14 cellular contexts compared by ENCODE assay signal in the genomic region with DNA sequence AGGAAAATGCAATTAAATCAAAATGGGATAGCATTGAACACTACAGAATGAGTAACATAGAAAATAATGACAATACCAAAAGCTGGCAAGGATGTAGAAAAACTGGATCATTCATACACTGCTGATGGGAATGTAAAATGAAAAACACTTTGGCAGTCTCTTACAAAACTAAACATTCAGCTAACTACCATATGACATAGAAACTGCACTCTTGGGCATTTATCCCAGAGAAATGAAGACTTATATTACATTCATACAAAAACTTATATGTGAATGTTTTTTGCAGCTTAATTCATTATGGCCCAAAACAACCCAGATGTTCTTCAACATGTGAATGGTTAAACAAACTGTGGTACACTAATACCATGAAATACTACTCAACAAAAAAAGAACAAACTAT.
DNase-seq lines count a peak whose midpoint lies in the region; ATAC-seq and TF ChIP-seq lines count a peak whose summit lies in the region.
"Had no signal": no experiment of that assay in that cellular context is flagged by ENCODE, and none has a peak within 500 bp of the region (broad histone marks: within the 10 kb centered on the region; RNA-seq: fewer than 3 reads in every experiment).

No MANE protein-coding gene starts in this region.

- H3K27ac ChIP-seq in mammary epithelial cell (ENCODE audit: insufficient read depth, low read depth, low read length): no peak overlapping the region
- H3K27ac ChIP-seq: A549, C4-2B had no signal

- H3K4me1 Mint-ChIP-seq in MCF 10A (ENCODE audit: insufficient read depth, unreplicated experiment): peaks cover 2% of the 10 kb centered on the region
- H3K4me1 Mint-ChIP-seq in memory B cell: peaks cover 3% of the 10 kb centered on the region

- H3K27me3 Mint-ChIP-seq in MCF 10A (ENCODE audit: insufficient read depth, unreplicated experiment) (no peaks in the 10 kb centered on the region), memory B cell (no peaks in the 10 kb centered on the region)
- H3K27me3 Mint-ChIP-seq: CD4-positive, alpha-beta T cell had no signal

- H3K9ac ChIP-seq in mammary epithelial cell (ENCODE audit: insufficient read depth, low read length): no peak overlapping the region

- H3K4me1 ChIP-seq in mammary epithelial cell (ENCODE audit: insufficient read depth, low read length): peaks cover 2% of the 10 kb centered on the region
- H3K4me1 ChIP-seq: A549 had no signal

- intact Hi-C loops in MCF 10A (cut with micrococcal nuclease): no loop called here
- intact Hi-C loops in mammary epithelial cell (cut with micrococcal nuclease): no loop called here

- no peak for ATAC-seq in memory B cell (ENCODE audit: low read depth)
- ATAC-seq: A549, GM12878 had no signal

- POLR2A ChIA-PET in MCF 10A (lab: Yijun Ruan, JAX): no interaction called here

- H3K36me3 ChIP-seq in mammary epithelial cell (ENCODE audit: insufficient read depth, low read length): peaks cover 5% of the 10 kb centered on the region

- CTCF ChIA-PET in MCF 10A (lab: Yijun Ruan, JAX): interaction anchor here (1.1 kb wide), 1 partner anchor 14 kb away, joined by 3 read pairs; no protein-coding TSS in a partner anchor
- CTCF ChIA-PET in mammary epithelial cell (lab: Charles Lee; ENCODE audit: low non-redundant PET): no interaction called here

- H2AFZ ChIP-seq in mammary epithelial cell (ENCODE audit: low read depth, low read length): no peak overlapping the region

- no peaks in the 10 kb centered on the region for H3K9me3 Mint-ChIP-seq in MCF 10A (ENCODE audit: unreplicated experiment)
- H3K9me3 Mint-ChIP-seq in memory B cell: no peaks in the 10 kb centered on the region
- H3K9me3 Mint-ChIP-seq: CD4-positive, alpha-beta T cell had no signal

- in situ Hi-C loops in mammary epithelial cell (cut with MboI; ENCODE audit: low sequenced_read_pairs in 2 of 2): no loop called here

- H3K27ac Mint-ChIP-seq in MCF 10A (ENCODE audit: low read depth, unreplicated experiment) (peak overlapping the region; percentile 11), memory B cell (peak overlapping the region; percentile 32)
- H3K27ac Mint-ChIP-seq: CD4-positive, alpha-beta T cell had no signal

- H3K9me3 ChIP-seq in mammary epithelial cell (replicated peaks; ENCODE audit: insufficient read depth, low read length): no peaks in the 10 kb centered on the region
- H3K9me3 ChIP-seq: A549, HAP-1 had no signal

- H3K4me3 ChIP-seq in mammary epithelial cell (replicated peaks in 1 of 3; ENCODE audit: insufficient read depth in 1 of 3, low read depth in 2 of 3, low read length in 3 of 3): no peak overlapping the region
- H3K4me3 ChIP-seq: A549, GM12878, HAP-1 had no signal

- peaks cover 44% of the 10 kb centered on the region for H3K36me3 Mint-ChIP-seq in MCF 10A (ENCODE audit: insufficient read depth, unreplicated experiment)
- peaks cover 16% of the 10 kb centered on the region for H3K36me3 Mint-ChIP-seq in memory B cell

- dilution Hi-C loops in mammary epithelial cell (cut with HindIII; ENCODE audit: low sequenced_read_pairs): no loop called here

- no peak overlapping the region for H3K4me3 Mint-ChIP-seq in MCF 10A (ENCODE audit: unreplicated experiment)
- H3K4me3 Mint-ChIP-seq in memory B cell: no peak overlapping the region
- H3K4me3 Mint-ChIP-seq: CD4-positive, alpha-beta T cell had no signal

- DNase-seq in MCF 10A (ENCODE audit: unreplicated experiment): no peak
- no peak for DNase-seq in mammary epithelial cell
- peak; percentile 33 for DNase-seq in fibroblast of gingiva (ENCODE audit: low read depth)
- no peak for DNase-seq in memory B cell (ENCODE audit: low spot score in 2 of 2)
- DNase-seq in NCI-H1436 treated with DMSO at 0.1 percent for 48 hours (lab: John Stamatoyannopoulos, UW): no peak
- DNase-seq in GDM1 (lab: John Stamatoyannopoulos, UW): no peak
- no peak for DNase-seq in A172 (ENCODE audit: low spot score)
- DNase-seq: AML-193; CD4-positive, alpha-beta T cell; DMS79 treated with DMSO at 0.1 percent for 48 hours had no signal

- H4K20me1 ChIP-seq in mammary epithelial cell (ENCODE audit: insufficient read depth, low read length): no peaks in the 10 kb centered on the region

- TF ChIP-seq CTCF in MCF 10A (IDR thresholded peaks at IDR 0.05; ENCODE audit: unreplicated experiment): no peak
- TF ChIP-seq CTCF in mammary epithelial cell (conservative IDR thresholded peaks at IDR 0.05 in 1 of 2, IDR thresholded peaks at IDR 0.05 in 1 of 2; ENCODE audit: extremely low read depth in 1 of 2, insufficient read depth in 1 of 2, low read depth in 1 of 2, low read length in 2 of 2): no peak

- no peaks in the 10 kb centered on the region for H3K27me3 ChIP-seq in mammary epithelial cell (ENCODE audit: insufficient read depth, low read length)

- H3K79me2 ChIP-seq in mammary epithelial cell (ENCODE audit: insufficient read depth, low read length): no peaks in the 10 kb centered on the region

- BruUV-seq in MCF 10A (replicated peaks; lab: Mats Ljungman, UMichigan) (no TSS peak), mammary epithelial cell (replicated peaks; lab: Mats Ljungman, UMichigan) (no TSS peak)

- no peak overlapping the region for H3K4me2 ChIP-seq in mammary epithelial cell (ENCODE audit: insufficient read depth, low read depth, low read length)
- H3K4me2 ChIP-seq: A549 had no signal
